ENCODE assay signal across 16 cellular contexts in the genomic region with DNA sequence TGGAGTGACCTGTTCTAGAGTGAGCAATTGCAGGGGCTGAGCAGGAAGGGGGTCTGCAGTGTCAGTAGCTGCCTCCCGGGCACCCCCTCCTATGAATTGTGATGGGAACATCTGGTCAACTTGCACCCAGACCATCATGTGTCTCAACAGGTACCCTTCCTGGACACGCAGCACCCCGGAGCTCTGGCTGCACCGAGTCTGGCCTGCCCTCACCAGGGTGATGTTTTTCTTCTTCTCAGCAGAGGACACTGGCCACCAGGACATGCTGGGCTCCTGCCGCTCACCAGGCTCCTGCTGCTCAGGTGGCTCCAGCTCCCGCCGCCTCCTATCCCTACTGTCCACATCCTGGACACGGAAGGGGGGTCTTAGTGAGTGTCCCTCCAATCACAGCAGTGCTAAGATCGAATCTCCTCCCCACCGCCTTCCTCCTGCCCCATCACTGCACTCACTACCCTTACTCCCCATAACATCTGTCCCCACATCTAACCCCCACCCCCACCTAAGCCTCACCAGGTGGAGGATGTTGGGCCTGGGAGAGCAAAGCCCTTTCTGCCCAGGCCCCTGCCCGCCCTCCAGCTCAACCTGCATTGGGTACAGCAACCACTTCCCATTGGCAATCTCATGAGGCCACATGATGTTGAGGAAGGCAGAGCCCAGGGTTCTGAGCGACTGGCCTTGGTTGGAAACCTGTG. TPM values are rescaled to one million over a fixed set of nuclear protein-coding genes. Genes with fewer than 3 reads are reported as not detected.
DNase-seq lines count a peak whose midpoint lies in the region; ATAC-seq and TF ChIP-seq lines count a peak whose summit lies in the region.
"Had no signal": no experiment of that assay in that cellular context is flagged by ENCODE, and none has a peak within 500 bp of the region (broad histone marks: within the 10 kb centered on the region; RNA-seq: fewer than 3 reads in every experiment).

No MANE protein-coding gene starts in this region.

- no peaks in the 10 kb centered on the region for H3K27me3 Mint-ChIP-seq in activated T-cell treated with anti-CD3 and anti-CD28 coated beads, Interleukin-2, amount 50 U/mL, for 24 hours
- H3K27me3 Mint-ChIP-seq in activated T-cell treated with anti-CD3 and anti-CD28 coated beads, Interleukin-2, amount 50 U/mL, for 72 hours (ENCODE audit: low read depth): no peaks in the 10 kb centered on the region
- no peaks in the 10 kb centered on the region for H3K27me3 Mint-ChIP-seq in chondrocyte (ENCODE audit: low read depth)
- H3K27me3 Mint-ChIP-seq: B cell had no signal

- intact Hi-C loops in sigmoid colon (cut with DNase I): no loop called here

- H3K18ac ChIP-seq in neuronal stem cell (ENCODE audit: low read length): no peak overlapping the region

- H3K27me3 ChIP-seq in neuronal stem cell (ENCODE audit: control insufficient read depth in 3 of 3, insufficient read depth in 3 of 3, low read depth in 1 of 3, low read length in 3 of 3) (no peaks in the 10 kb centered on the region), sigmoid colon (no peaks in the 10 kb centered on the region), Peyer's patch (no peaks in the 10 kb centered on the region)
- H3K27me3 ChIP-seq: BLaER1 treated with 17β-estradiol and CSF1 and Interleukin-3, amounts not matched to agents 10 nM and 100 nM had no signal

- H3K4ac ChIP-seq in neuronal stem cell (ENCODE audit: low read length): no peak overlapping the region

- H3K4me3 ChIP-seq in neuronal stem cell (ENCODE audit: low read length in 2 of 2) (no peak overlapping the region), sigmoid colon (no peak overlapping the region), Peyer's patch (no peak overlapping the region)
- H3K4me3 ChIP-seq: BLaER1 treated with 17β-estradiol and CSF1 and Interleukin-3, amounts not matched to agents 10 nM and 100 nM; GM12878 had no signal

- no peaks in the 10 kb centered on the region for H3K4me1 ChIP-seq in neuronal stem cell (ENCODE audit: control insufficient read depth in 2 of 2, insufficient read depth in 1 of 2, low read depth in 1 of 2, low read length in 2 of 2)
- no peaks in the 10 kb centered on the region for H3K4me1 ChIP-seq in sigmoid colon
- peaks cover 0 to 8% (median 0%) of the 10 kb centered on the region in 4 donors for H3K4me1 ChIP-seq in Peyer's patch

- no peak for TF ChIP-seq EP300 in sigmoid colon (IDR thresholded peaks at IDR 0.05)

- TF ChIP-seq CTCF in chondrocyte (IDR thresholded peaks at IDR 0.05) (no peak), sigmoid colon (IDR thresholded peaks at IDR 0.05) (no peak), Peyer's patch (IDR thresholded peaks at IDR 0.05) (no peak)

- H3K36me3 Mint-ChIP-seq in activated T-cell treated with anti-CD3 and anti-CD28 coated beads, Interleukin-2, amount 50 U/mL, for 24 hours (ENCODE audit: low read depth): no peaks in the 10 kb centered on the region
- H3K36me3 Mint-ChIP-seq in activated T-cell treated with anti-CD3 and anti-CD28 coated beads, Interleukin-2, amount 50 U/mL, for 72 hours (ENCODE audit: insufficient read depth in 2 of 2): no peaks in the 10 kb centered on the region
- H3K36me3 Mint-ChIP-seq in chondrocyte (ENCODE audit: low read depth): peaks cover 4% of the 10 kb centered on the region
- H3K36me3 Mint-ChIP-seq: CD8-positive, alpha-beta T cell had no signal

- H3K4me1 Mint-ChIP-seq in activated T-cell treated with anti-CD3 and anti-CD28 coated beads, Interleukin-2, amount 50 U/mL, for 24 hours (ENCODE audit: low read depth): peaks cover 2% of the 10 kb centered on the region
- H3K4me1 Mint-ChIP-seq in activated T-cell treated with anti-CD3 and anti-CD28 coated beads, Interleukin-2, amount 50 U/mL, for 72 hours (ENCODE audit: low read depth): peaks cover 2% of the 10 kb centered on the region
- no peaks in the 10 kb centered on the region for H3K4me1 Mint-ChIP-seq in chondrocyte (ENCODE audit: low read depth)

- H3K27ac Mint-ChIP-seq in activated T-cell treated with anti-CD3 and anti-CD28 coated beads, Interleukin-2, amount 50 U/mL, for 24 hours: no peak overlapping the region
- H3K27ac Mint-ChIP-seq in activated T-cell treated with anti-CD3 and anti-CD28 coated beads, Interleukin-2, amount 50 U/mL, for 72 hours: no peak overlapping the region
- H3K27ac Mint-ChIP-seq in chondrocyte (ENCODE audit: unreplicated experiment): no peak overlapping the region
- H3K27ac Mint-ChIP-seq: B cell; CD8-positive, alpha-beta T cell had no signal

- no peak overlapping the region for H2AK5ac ChIP-seq in neuronal stem cell (ENCODE audit: low read depth, low read length)

- H3K79me1 ChIP-seq in neuronal stem cell (ENCODE audit: low read depth, low read length): no peaks in the 10 kb centered on the region

- TF ChIP-seq POLR2A in sigmoid colon (IDR thresholded peaks at IDR 0.05): no peak
- no peak for TF ChIP-seq POLR2A in Peyer's patch (IDR thresholded peaks at IDR 0.05)

- H3K4me3 Mint-ChIP-seq in activated T-cell treated with anti-CD3 and anti-CD28 coated beads, Interleukin-2, amount 50 U/mL, for 24 hours: no peak overlapping the region
- no peak overlapping the region for H3K4me3 Mint-ChIP-seq in activated T-cell treated with anti-CD3 and anti-CD28 coated beads, Interleukin-2, amount 50 U/mL, for 72 hours
- no peak overlapping the region for H3K4me3 Mint-ChIP-seq in chondrocyte (ENCODE audit: unreplicated experiment)
- H3K4me3 Mint-ChIP-seq: B cell; CD8-positive, alpha-beta T cell had no signal

- no peaks in the 10 kb centered on the region for H3K9me3 Mint-ChIP-seq in activated T-cell treated with anti-CD3 and anti-CD28 coated beads, Interleukin-2, amount 50 U/mL, for 24 hours
- no peaks in the 10 kb centered on the region for H3K9me3 Mint-ChIP-seq in activated T-cell treated with anti-CD3 and anti-CD28 coated beads, Interleukin-2, amount 50 U/mL, for 72 hours
- no peaks in the 10 kb centered on the region for H3K9me3 Mint-ChIP-seq in chondrocyte (ENCODE audit: low read depth)
- H3K9me3 Mint-ChIP-seq: CD8-positive, alpha-beta T cell had no signal

- H3K23ac ChIP-seq in neuronal stem cell (ENCODE audit: low read depth, low read length, poor library complexity): peak overlapping the region; percentile 43

- no CpG with 5 or more reads among the region's 12 CpGs for WGBS in neuronal stem cell (ENCODE audit: extremely low coverage in 2 of 2, insufficient read length in 2 of 2, insufficient replicate concordance in 1 of 2), 2 donors
- 95% methylated on average over 12 of the region's 12 CpGs for WGBS in sigmoid colon, 2 donors

- H3K4me2 ChIP-seq in neuronal stem cell (ENCODE audit: insufficient read depth, low read length, poor library complexity, severe bottlenecking): no peak overlapping the region
- H3K4me2 ChIP-seq: BLaER1 treated with 17β-estradiol and CSF1 and Interleukin-3, amounts not matched to agents 10 nM and 100 nM had no signal

- no peak overlapping the region for H3K14ac ChIP-seq in neuronal stem cell (ENCODE audit: low read length)

- no peak for ATAC-seq in activated T-cell treated with anti-CD3 and anti-CD28 coated beads, Interleukin-2, amount 50 U/mL, for 72 hours (replicated peaks in 1 of 2)
- ATAC-seq: CD8-positive, alpha-beta T cell; GM12878 had no signal

- H3K9me3 ChIP-seq in neuronal stem cell (replicated peaks in 1 of 2; ENCODE audit: control insufficient read depth in 2 of 2, insufficient read depth in 1 of 2, low read depth in 1 of 2, low read length in 2 of 2): peaks cover 0 to 1% of the 10 kb centered on the region in 2 donors
- H3K9me3 ChIP-seq in sigmoid colon: no peaks in the 10 kb centered on the region
- no peaks in the 10 kb centered on the region for H3K9me3 ChIP-seq in Peyer's patch
- H3K9me3 ChIP-seq: BLaER1 treated with 17β-estradiol and CSF1 and Interleukin-3, amounts not matched to agents 10 nM and 100 nM had no signal

- peaks cover 25 to 43% of the 10 kb centered on the region in 2 donors for H3K36me3 ChIP-seq in neuronal stem cell (replicated peaks in 1 of 2; ENCODE audit: control insufficient read depth in 2 of 2, insufficient read depth in 2 of 2, low read length in 2 of 2)
- H3K36me3 ChIP-seq in sigmoid colon: peaks cover 47 to 84% (median 60%) of the 10 kb centered on the region in 4 donors
- H3K36me3 ChIP-seq in Peyer's patch: peaks cover 0 to 6% (median 0%) of the 10 kb centered on the region in 3 donors
- H3K36me3 ChIP-seq: BLaER1 treated with 17β-estradiol and CSF1 and Interleukin-3, amounts not matched to agents 10 nM and 100 nM had no signal

- H2BK15ac ChIP-seq in neuronal stem cell (ENCODE audit: low read length): no peak overlapping the region

- H2BK12ac ChIP-seq in neuronal stem cell (ENCODE audit: low read length): no peak overlapping the region

- no peak overlapping the region for H4K91ac ChIP-seq in neuronal stem cell (ENCODE audit: low read depth, low read length, poor library complexity)

- no peak overlapping the region for H2BK120ac ChIP-seq in neuronal stem cell (ENCODE audit: low read depth, low read length)

- H4K8ac ChIP-seq in neuronal stem cell (ENCODE audit: low read depth, low read length): no peak overlapping the region

- no peak overlapping the region for H3K27ac ChIP-seq in neuronal stem cell (replicated peaks; ENCODE audit: low read length)
- no peak overlapping the region for H3K27ac ChIP-seq in sigmoid colon
- no peak overlapping the region for H3K27ac ChIP-seq in Peyer's patch
- H3K27ac ChIP-seq: BLaER1 treated with 17β-estradiol and CSF1 and Interleukin-3, amounts not matched to agents 10 nM and 100 nM had no signal

- DNase-seq in activated T-cell treated with anti-CD3 and anti-CD28 coated beads, Interleukin-2, amount 50 U/mL, for 24 hours: peak; percentile 14
- DNase-seq in activated T-cell treated with anti-CD3 and anti-CD28 coated beads, Interleukin-2, amount 50 U/mL, for 72 hours: no peak
- DNase-seq in chondrocyte (ENCODE audit: low spot score): peak; percentile 68
- no peak for DNase-seq in neuronal stem cell (ENCODE audit: low spot score)
- peak; percentile 35 for DNase-seq in sigmoid colon
- DNase-seq in SKM-1 treated with dmso at 0.1 percent for 144 hours (lab: John Stamatoyannopoulos, UW; ENCODE audit: unreplicated experiment): no peak
- no peak for DNase-seq in NCI-H1694 treated with DMSO at 0.1 percent for 48 hours (lab: John Stamatoyannopoulos, UW)
- DNase-seq in Peyer's patch: no peak
- DNase-seq: Calu3; CD8-positive, alpha-beta T cell; DND-41; EL; HCEC 1CT had no signal

- H2BK5ac ChIP-seq in neuronal stem cell (ENCODE audit: low read length): peak overlapping the region; percentile 39

- H2AFZ ChIP-seq in neuronal stem cell (ENCODE audit: low read length): no peak overlapping the region

- H3K9ac ChIP-seq in neuronal stem cell (ENCODE audit: low read depth, low read length, poor library complexity): no peak overlapping the region
- H3K9ac ChIP-seq: BLaER1 treated with 17β-estradiol and CSF1 and Interleukin-3, amounts not matched to agents 10 nM and 100 nM had no signal

RNA-seq across cellular contexts. Expression of gene ITGA7, which starts 14.9 kb away (rescaled TPM):
- total RNA-seq in activated T-cell treated with anti-CD3 and anti-CD28 coated beads, Interleukin-2, amount 50 U/mL, for 72 hours: 1 to 10 TPM; 6.6 to 8.9 TPM
- total RNA-seq in chondrocyte (5.6 to 32.4 TPM (median 31.6 TPM) in 3 replicates), sigmoid colon (100 to 1,000 TPM in 3 of 4 donors, 10 to 100 TPM in 1; 66.6 to 588 (median 204) TPM), Peyer's patch (10 to 100 TPM; 13.1 to 29.0 (median 27.0) TPM)
- 59.4 TPM for polyA plus RNA-seq in neuronal stem cell (2013, experiment 1 of 2)
- 56.0 TPM for polyA plus RNA-seq in neuronal stem cell (2013, experiment 2 of 2)
- 10 to 100 TPM in 1 of 3 donors, 1 to 10 TPM in 2; 1.8 to 21.0 (median 3.6) TPM for polyA plus RNA-seq in sigmoid colon

RNA-seq across cellular contexts. Expression of gene BLOC1S1, which starts 23.1 kb away (rescaled TPM):
- 100 to 1,000 TPM; 116 to 121 TPM for total RNA-seq in activated T-cell treated with anti-CD3 and anti-CD28 coated beads, Interleukin-2, amount 50 U/mL, for 72 hours
- total RNA-seq in chondrocyte (67.3 to 78.4 TPM (median 77.2 TPM) in 3 replicates), sigmoid colon (100 to 1,000 TPM; 173 to 356 (median 317) TPM), Peyer's patch (100 to 1,000 TPM in 3 of 4 donors, 10 to 100 TPM in 1; 72.6 to 332 (median 248) TPM)
- polyA plus RNA-seq in neuronal stem cell (2013, experiment 1 of 2): 97.5 TPM
- polyA plus RNA-seq in neuronal stem cell (2013, experiment 2 of 2): 97.1 TPM
- 100 to 1,000 TPM; 329 to 655 (median 634) TPM for polyA plus RNA-seq in sigmoid colon

RNA-seq across cellular contexts. Expression of gene RDH5, which starts 27.4 kb away (rescaled TPM):
- total RNA-seq in activated T-cell treated with anti-CD3 and anti-CD28 coated beads, Interleukin-2, amount 50 U/mL, for 72 hours: 1 to 10 TPM; 7.3 to 9.3 TPM
- total RNA-seq in chondrocyte (2.3 to 3.7 TPM (median 3.2 TPM) in 3 replicates), sigmoid colon (10 to 100 TPM; 11.2 to 37.5 (median 32.1) TPM), Peyer's patch (100 to 1,000 TPM in 1 of 4 donors, 10 to 100 TPM in 3; 47.0 to 113 (median 90.9) TPM)
- 7.0 TPM for polyA plus RNA-seq in neuronal stem cell (2013, experiment 1 of 2)
- 6.2 TPM for polyA plus RNA-seq in neuronal stem cell (2013, experiment 2 of 2)
- polyA plus RNA-seq in sigmoid colon: 10 to 100 TPM in 2 of 3 donors, 1 to 10 TPM in 1; 8.4 to 34.4 (median 27.1) TPM

RNA-seq across cellular contexts. Expression of gene CD63, which starts 36.0 kb away (rescaled TPM):
- total RNA-seq in activated T-cell treated with anti-CD3 and anti-CD28 coated beads, Interleukin-2, amount 50 U/mL, for 72 hours: 100 to 1,000 TPM; 122 to 154 TPM
- 1,244 to 1,365 TPM (median 1,317 TPM) in 3 replicates for total RNA-seq in chondrocyte
- polyA plus RNA-seq in neuronal stem cell (2013, experiment 1 of 2): 879 TPM
- polyA plus RNA-seq in neuronal stem cell (2013, experiment 2 of 2): 873 TPM
- total RNA-seq in sigmoid colon: 100 to 1,000 TPM; 670 to 933 (median 849) TPM
- 1,000 to 10,000 TPM in 1 of 3 donors, 100 to 1,000 TPM in 2; 450 to 1,058 (median 486) TPM for polyA plus RNA-seq in sigmoid colon
- 100 to 1,000 TPM; 139 to 433 (median 351) TPM for total RNA-seq in Peyer's patch

RNA-seq across cellular contexts. Expression of gene GDF11, which starts 50.1 kb away (rescaled TPM):
- total RNA-seq in activated T-cell treated with anti-CD3 and anti-CD28 coated beads, Interleukin-2, amount 50 U/mL, for 72 hours: 1 to 10 TPM; 3.4 to 4.8 TPM
- total RNA-seq in chondrocyte (17.8 to 19.1 TPM (median 18.3 TPM) in 3 replicates), sigmoid colon (10 to 100 TPM in 1 of 4 donors, 1 to 10 TPM in 3; 4.3 to 12.2 (median 4.6) TPM), Peyer's patch (10 to 100 TPM in 1 of 4 donors, 1 to 10 TPM in 1, under 1 TPM in 2; 0.35 to 14.9 (median 1.1) TPM)
- 26.1 TPM for polyA plus RNA-seq in neuronal stem cell (2013, experiment 1 of 2)
- 26.4 TPM for polyA plus RNA-seq in neuronal stem cell (2013, experiment 2 of 2)
- polyA plus RNA-seq in sigmoid colon: 1 to 10 TPM; 1.2 to 3.9 (median 2.4) TPM

Comparison
In these comparisons a context has a peak if more than half of its experiments do, and no peak if none do; other contexts are left out.
1. DNase-seq: peak in activated T-cell treated with anti-CD3 and anti-CD28 coated beads, Interleukin-2, amount 50 U/mL, for 24 hours (single experiment), chondrocyte (single experiment) and sigmoid colon (single experiment); none in activated T-cell treated with anti-CD3 and anti-CD28 coated beads, Interleukin-2, amount 50 U/mL, for 72 hours (0 of 2), neuronal stem cell (single experiment), SKM-1 treated with dmso at 0.1 percent for 144 hours (single experiment), NCI-H1694 treated with DMSO at 0.1 percent for 48 hours (single experiment) and Peyer's patch (0 of 3).